Comparison of ENCODE assay signal across 10 cellular contexts in genomic region chr17:77456951-77457548, GRCh38.
DNase-seq lines count a peak whose midpoint lies in the region; ATAC-seq and TF ChIP-seq lines count a peak whose summit lies in the region.
"Had no signal": no experiment of that assay in that cellular context is flagged by ENCODE, and none has a peak within 500 bp of the region (broad histone marks: within the 10 kb centered on the region; RNA-seq: fewer than 3 reads in every experiment).

No MANE protein-coding gene starts in this region.

- H3K27ac Mint-ChIP-seq in WTC11 = peak overlapping the region; percentile 63; the same call in 1 of the 2 replicates
- no peak overlapping the region for H3K27ac Mint-ChIP-seq in osteocyte (ENCODE audit: unreplicated experiment)

- H3K9me3 ChIP-seq in esophagus squamous epithelium = no peaks in the 10 kb centered on the region

- peak overlapping the region in 2 of 4 donors; percentile 58 to 67 for H3K4me3 ChIP-seq in esophagus squamous epithelium

- no peak for TF ChIP-seq CTCF in WTC11 (IDR thresholded peaks at IDR 0.05)
- TF ChIP-seq CTCF in esophagus squamous epithelium (IDR thresholded peaks at IDR 0.05) = no peak
- no peak for TF ChIP-seq CTCF in osteocyte (IDR thresholded peaks at IDR 0.05)

- no peaks in the 10 kb centered on the region for H3K36me3 ChIP-seq in esophagus squamous epithelium

- H3K4me1 Mint-ChIP-seq in WTC11 (peaks cover 80% of the 10 kb centered on the region), osteocyte (ENCODE audit: unreplicated experiment) (peaks cover 65% of the 10 kb centered on the region)

- H3K4me1 ChIP-seq in esophagus squamous epithelium = peaks cover 40 to 100% (median 60%) of the 10 kb centered on the region in 3 donors

- no peaks in the 10 kb centered on the region for H3K27me3 ChIP-seq in esophagus squamous epithelium

- POLR2A ChIA-PET in WTC11 (lab: Charles Lee) = no interaction called here

- intact Hi-C loops in esophagus squamous epithelium (cut with DNase I) = no loop called here

- H3K36me3 Mint-ChIP-seq in WTC11 (no peaks in the 10 kb centered on the region), osteocyte (ENCODE audit: unreplicated experiment) (peaks cover 5% of the 10 kb centered on the region)

- 51 to 67% methylated on average over 5 to 7 of the region's 18 CpGs for WGBS in esophagus squamous epithelium, 2 donors

- no peaks in the 10 kb centered on the region for H3K9me3 Mint-ChIP-seq in WTC11
- no peaks in the 10 kb centered on the region for H3K9me3 Mint-ChIP-seq in osteocyte (ENCODE audit: unreplicated experiment)

- TF ChIP-seq POLR2A in esophagus squamous epithelium (IDR thresholded peaks at IDR 0.05) = no peak

- ATAC-seq in WTC11 = no peak
- ATAC-seq in stimulated activated naive CD8-positive, alpha-beta T cell treated with anti-CD3 and anti-CD28 coated beads, Interleukin-15, Interleukin-2, amounts not matched to agents 100 U/mL and 50 U/mL, for 24 hours = peak; percentile 8
- ATAC-seq in GM21723 (IDR thresholded peaks at IDR 0.05; ENCODE audit: unreplicated experiment) = no peak

- DNase-seq in activated CD4-positive, alpha-beta T cell treated with anti-CD3 and anti-CD28 coated beads for 48 hours = peak; percentile 64
- DNase-seq in activated CD4-positive, alpha-beta T cell treated with anti-CD3 and anti-CD28 coated beads, Interleukin-2, amount 50 U/mL, for 1 hour = no peak
- DNase-seq in WTC11 (ENCODE audit: low spot score) (no peak), esophagus squamous epithelium (lab: John Stamatoyannopoulos, UW) (no peak), A172 (ENCODE audit: low spot score) (no peak), osteocyte (ENCODE audit: extremely low spot score, unreplicated experiment) (no peak)
- peak; percentile 61 for DNase-seq in stimulated activated naive CD8-positive, alpha-beta T cell treated with anti-CD3 and anti-CD28 coated beads, Interleukin-15, Interleukin-2, amounts not matched to agents 100 U/mL and 50 U/mL, for 24 hours
- DNase-seq: KBM-7, NCI-H510A had no signal

- H3K4me3 Mint-ChIP-seq in WTC11 = no peak overlapping the region
- no peak overlapping the region for H3K4me3 Mint-ChIP-seq in osteocyte (ENCODE audit: unreplicated experiment)

- CTCF ChIA-PET in WTC11 (lab: Charles Lee) = interaction anchor here (0.6 to 1.8 kb wide), 3 partner anchors 27 to 39 kb away, joined by 3 to 7 read pairs (median 6); no protein-coding TSS in a partner anchor

- no peaks in the 10 kb centered on the region for H3K27me3 Mint-ChIP-seq in WTC11 (ENCODE audit: low read depth)
- H3K27me3 Mint-ChIP-seq in osteocyte (ENCODE audit: unreplicated experiment) = no peaks in the 10 kb centered on the region

- H3K27ac ChIP-seq in esophagus squamous epithelium = peak overlapping the region; percentile 16 to 94 (median 50)

TF ChIP-seq in WTC11, 78 proteins besides CTCF, POLR2A, EP300 and RAD21:
- TF ChIP-seq ZBTB21 (CRISPR knock-in tag; IDR thresholded peaks at IDR 0.05; ENCODE audit: borderline replicate concordance) = no peak

Comparison
In these comparisons a context has a peak if more than half of its experiments do, and no peak if none do; other contexts are left out.
1. DNase-seq: peak in activated CD4-positive, alpha-beta T cell treated with anti-CD3 and anti-CD28 coated beads for 48 hours (single experiment) and stimulated activated naive CD8-positive, alpha-beta T cell treated with anti-CD3 and anti-CD28 coated beads, Interleukin-15, Interleukin-2, amounts not matched to agents 100 U/mL and 50 U/mL, for 24 hours (single experiment); none in activated CD4-positive, alpha-beta T cell treated with anti-CD3 and anti-CD28 coated beads, Interleukin-2, amount 50 U/mL, for 1 hour (single experiment), WTC11 (single experiment), esophagus squamous epithelium (single experiment), A172 (single experiment) and osteocyte (single experiment).